ENCODE assay signal across 1 cellular context in the genomic region with DNA sequence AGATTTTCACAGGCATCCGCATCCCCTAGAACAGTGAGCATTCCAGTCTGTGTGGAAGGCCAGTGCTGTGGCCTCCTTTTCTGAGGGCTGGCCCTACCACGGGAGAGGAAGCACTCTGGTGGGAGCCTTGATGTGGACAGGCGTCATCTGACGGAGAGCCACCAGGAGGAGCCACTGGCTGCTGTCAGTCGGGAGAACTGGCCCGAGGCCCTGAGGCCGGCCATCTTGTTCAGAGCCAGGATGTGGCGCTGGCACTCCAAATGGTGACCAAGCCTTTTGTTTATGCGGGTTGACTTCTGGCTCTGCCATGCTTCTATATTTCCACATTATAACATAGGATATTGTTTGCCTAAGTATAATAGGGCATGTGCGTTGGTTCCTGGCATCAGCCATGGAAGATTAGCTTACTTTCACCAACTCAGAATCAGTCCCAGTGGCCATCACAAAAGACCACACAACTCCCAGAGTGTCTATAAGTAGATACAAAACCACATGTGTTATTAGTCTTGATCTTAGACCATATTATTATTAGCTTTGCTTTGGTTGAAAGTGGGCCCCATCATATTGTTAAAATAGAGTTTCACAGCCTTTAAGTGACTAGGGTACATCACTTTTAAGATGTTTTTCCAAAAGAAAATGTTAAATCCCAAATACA.
TF ChIP-seq lines count a peak whose summit lies in the region.

No MANE protein-coding gene starts in this region.

TF ChIP-seq in K562, 482 proteins besides CTCF, POLR2A, EP300 and RAD21 (continued from another document and continues in another):
- TF ChIP-seq, protein P1, sequence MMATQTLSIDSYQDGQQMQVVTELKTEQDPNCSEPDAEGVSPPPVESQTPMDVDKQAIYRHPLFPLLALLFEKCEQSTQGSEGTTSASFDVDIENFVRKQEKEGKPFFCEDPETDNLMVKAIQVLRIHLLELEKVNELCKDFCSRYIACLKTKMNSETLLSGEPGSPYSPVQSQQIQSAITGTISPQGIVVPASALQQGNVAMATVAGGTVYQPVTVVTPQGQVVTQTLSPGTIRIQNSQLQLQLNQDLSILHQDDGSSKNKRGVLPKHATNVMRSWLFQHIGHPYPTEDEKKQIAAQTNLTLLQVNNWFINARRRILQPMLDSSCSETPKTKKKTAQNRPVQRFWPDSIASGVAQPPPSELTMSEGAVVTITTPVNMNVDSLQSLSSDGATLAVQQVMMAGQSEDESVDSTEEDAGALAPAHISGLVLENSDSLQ (IDR thresholded peaks at IDR 0.05): peak; percentile 66
- TF ChIP-seq SRSF9 (IDR thresholded peaks at IDR 0.05; ENCODE audit: borderline replicate concordance, low read depth, low read length) (no peak), MEF2A (IDR thresholded peaks at IDR 0.05; ENCODE audit: control insufficient read depth, low read depth, low read length) (0 out of 2 replicates have a peak, but pooled peaks have one; percentile 5), SMC3 (conservative IDR thresholded peaks at IDR 0.05; ENCODE audit: insufficient read depth, low read depth, low read length) (peak; percentile 89), ZNF445 (CRISPR knock-in tag; IDR thresholded peaks at IDR 0.05; ENCODE audit: low read depth) (no peak), RB1 (IDR thresholded peaks at IDR 0.05; ENCODE audit: low read depth) (0 out of 2 replicates have a peak, but pooled peaks have one; percentile 19), SAFB (IDR thresholded peaks at IDR 0.05; ENCODE audit: borderline replicate concordance, low read depth, low read length) (no peak), SMARCA5 (IDR thresholded peaks at IDR 0.05) (no peak), ATF1 (CRISPR knock-in tag; IDR thresholded peaks at IDR 0.05) (no peak), ATF1 (tag; IDR thresholded peaks at IDR 0.05) (peak; percentile 31; the same call in 1 of the 2 replicates), TARDBP (IDR thresholded peaks at IDR 0.05) (no peak), SMARCA4 (IDR thresholded peaks at IDR 0.05) (no peak), ZKSCAN8 (CRISPR knock-in tag; IDR thresholded peaks at IDR 0.05) (0 out of 2 replicates have a peak, but pooled peaks have one; percentile 46), DMBX1 (CRISPR knock-in tag; IDR thresholded peaks at IDR 0.05; ENCODE audit: borderline replicate concordance) (peak; percentile 50; the same call in 1 of the 2 replicates), ARNT (IDR thresholded peaks at IDR 0.05) (no peak), RBM14 (IDR thresholded peaks at IDR 0.05; ENCODE audit: borderline replicate concordance, insufficient read depth, low read depth, low read length) (no peak), ETS2 (tag; IDR thresholded peaks at IDR 0.05; ENCODE audit: borderline replicate concordance, poor library complexity, severe bottlenecking) (no peak), SETDB1 (IDR thresholded peaks at IDR 0.05; ENCODE audit: low read length) (no peak), ZKSCAN3 (CRISPR knock-in tag; IDR thresholded peaks at IDR 0.05) (no peak), TSC22D4 (tag; IDR thresholded peaks at IDR 0.05) (no peak), RCOR1 (IDR thresholded peaks at IDR 0.05; ENCODE audit: borderline replicate concordance in 1 of 2, low read depth in 2 of 2, low read length in 2 of 2) (0 out of 4 replicates have a peak, but pooled peaks of 1 of the 2 experiments have one; percentile 30), ATF7 (IDR thresholded peaks at IDR 0.05) (no peak), HEY1 (CRISPR knock-in tag; IDR thresholded peaks at IDR 0.05; ENCODE audit: borderline replicate concordance) (no peak), KDM2B (CRISPR knock-in tag; IDR thresholded peaks at IDR 0.05) (no peak), ZNF212 (CRISPR knock-in tag; IDR thresholded peaks at IDR 0.05) (no peak), SREBF1 (IDR thresholded peaks at IDR 0.05; ENCODE audit: borderline replicate concordance, low read depth, low read length) (no peak), YY1 (IDR thresholded peaks at IDR 0.05; ENCODE audit: borderline replicate concordance in 1 of 3, control insufficient read depth in 1 of 3, extremely low read depth in 1 of 3, insufficient read depth in 3 of 3, insufficient read length in 1 of 3, insufficient replicate concordance in 2 of 3, low read depth in 1 of 3, low read length in 2 of 3) (peak; percentile 84 to 99 (median 94)), STAG1 (CRISPR knock-in tag; IDR thresholded peaks at IDR 0.05; ENCODE audit: borderline replicate concordance) (peak; percentile 70; the same call in 1 of the 2 replicates)
- TF ChIP-seq, protein P2, sequence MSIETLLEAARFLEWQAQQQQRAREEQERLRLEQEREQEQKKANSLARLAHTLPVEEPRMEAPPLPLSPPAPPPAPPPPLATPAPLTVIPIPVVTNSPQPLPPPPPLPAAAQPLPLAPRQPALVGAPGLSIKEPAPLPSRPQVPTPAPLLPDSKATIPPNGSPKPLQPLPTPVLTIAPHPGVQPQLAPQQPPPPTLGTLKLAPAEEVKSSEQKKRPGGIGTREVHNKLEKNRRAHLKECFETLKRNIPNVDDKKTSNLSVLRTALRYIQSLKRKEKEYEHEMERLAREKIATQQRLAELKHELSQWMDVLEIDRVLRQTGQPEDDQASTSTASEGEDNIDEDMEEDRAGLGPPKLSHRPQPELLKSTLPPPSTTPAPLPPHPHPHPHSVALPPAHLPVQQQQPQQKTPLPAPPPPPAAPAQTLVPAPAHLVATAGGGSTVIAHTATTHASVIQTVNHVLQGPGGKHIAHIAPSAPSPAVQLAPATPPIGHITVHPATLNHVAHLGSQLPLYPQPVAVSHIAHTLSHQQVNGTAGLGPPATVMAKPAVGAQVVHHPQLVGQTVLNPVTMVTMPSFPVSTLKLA (conservative IDR thresholded peaks at IDR 0.05): no peak
- TF ChIP-seq, protein P3, sequence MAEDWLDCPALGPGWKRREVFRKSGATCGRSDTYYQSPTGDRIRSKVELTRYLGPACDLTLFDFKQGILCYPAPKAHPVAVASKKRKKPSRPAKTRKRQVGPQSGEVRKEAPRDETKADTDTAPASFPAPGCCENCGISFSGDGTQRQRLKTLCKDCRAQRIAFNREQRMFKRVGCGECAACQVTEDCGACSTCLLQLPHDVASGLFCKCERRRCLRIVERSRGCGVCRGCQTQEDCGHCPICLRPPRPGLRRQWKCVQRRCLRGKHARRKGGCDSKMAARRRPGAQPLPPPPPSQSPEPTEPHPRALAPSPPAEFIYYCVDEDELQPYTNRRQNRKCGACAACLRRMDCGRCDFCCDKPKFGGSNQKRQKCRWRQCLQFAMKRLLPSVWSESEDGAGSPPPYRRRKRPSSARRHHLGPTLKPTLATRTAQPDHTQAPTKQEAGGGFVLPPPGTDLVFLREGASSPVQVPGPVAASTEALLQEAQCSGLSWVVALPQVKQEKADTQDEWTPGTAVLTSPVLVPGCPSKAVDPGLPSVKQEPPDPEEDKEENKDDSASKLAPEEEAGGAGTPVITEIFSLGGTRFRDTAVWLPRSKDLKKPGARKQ (CRISPR knock-in tag; IDR thresholded peaks at IDR 0.05): no peak
- TF ChIP-seq, protein P4, sequence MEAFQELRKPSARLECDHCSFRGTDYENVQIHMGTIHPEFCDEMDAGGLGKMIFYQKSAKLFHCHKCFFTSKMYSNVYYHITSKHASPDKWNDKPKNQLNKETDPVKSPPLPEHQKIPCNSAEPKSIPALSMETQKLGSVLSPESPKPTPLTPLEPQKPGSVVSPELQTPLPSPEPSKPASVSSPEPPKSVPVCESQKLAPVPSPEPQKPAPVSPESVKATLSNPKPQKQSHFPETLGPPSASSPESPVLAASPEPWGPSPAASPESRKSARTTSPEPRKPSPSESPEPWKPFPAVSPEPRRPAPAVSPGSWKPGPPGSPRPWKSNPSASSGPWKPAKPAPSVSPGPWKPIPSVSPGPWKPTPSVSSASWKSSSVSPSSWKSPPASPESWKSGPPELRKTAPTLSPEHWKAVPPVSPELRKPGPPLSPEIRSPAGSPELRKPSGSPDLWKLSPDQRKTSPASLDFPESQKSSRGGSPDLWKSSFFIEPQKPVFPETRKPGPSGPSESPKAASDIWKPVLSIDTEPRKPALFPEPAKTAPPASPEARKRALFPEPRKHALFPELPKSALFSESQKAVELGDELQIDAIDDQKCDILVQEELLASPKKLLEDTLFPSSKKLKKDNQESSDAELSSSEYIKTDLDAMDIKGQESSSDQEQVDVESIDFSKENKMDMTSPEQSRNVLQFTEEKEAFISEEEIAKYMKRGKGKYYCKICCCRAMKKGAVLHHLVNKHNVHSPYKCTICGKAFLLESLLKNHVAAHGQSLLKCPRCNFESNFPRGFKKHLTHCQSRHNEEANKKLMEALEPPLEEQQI (IDR thresholded peaks at IDR 0.05): no peak
- TF ChIP-seq, protein P5, sequence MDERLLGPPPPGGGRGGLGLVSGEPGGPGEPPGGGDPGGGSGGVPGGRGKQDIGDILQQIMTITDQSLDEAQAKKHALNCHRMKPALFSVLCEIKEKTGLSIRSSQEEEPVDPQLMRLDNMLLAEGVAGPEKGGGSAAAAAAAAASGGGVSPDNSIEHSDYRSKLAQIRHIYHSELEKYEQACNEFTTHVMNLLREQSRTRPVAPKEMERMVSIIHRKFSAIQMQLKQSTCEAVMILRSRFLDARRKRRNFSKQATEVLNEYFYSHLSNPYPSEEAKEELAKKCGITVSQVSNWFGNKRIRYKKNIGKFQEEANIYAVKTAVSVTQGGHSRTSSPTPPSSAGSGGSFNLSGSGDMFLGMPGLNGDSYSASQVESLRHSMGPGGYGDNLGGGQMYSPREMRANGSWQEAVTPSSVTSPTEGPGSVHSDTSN (CRISPR knock-in tag; IDR thresholded peaks at IDR 0.05; ENCODE audit: low read depth): no peak
- TF ChIP-seq, protein P5 (tag; conservative IDR thresholded peaks at IDR 0.05; ENCODE audit: low read depth): peak; percentile 31; the same call in 1 of the 2 replicates
- TF ChIP-seq, protein P6, sequence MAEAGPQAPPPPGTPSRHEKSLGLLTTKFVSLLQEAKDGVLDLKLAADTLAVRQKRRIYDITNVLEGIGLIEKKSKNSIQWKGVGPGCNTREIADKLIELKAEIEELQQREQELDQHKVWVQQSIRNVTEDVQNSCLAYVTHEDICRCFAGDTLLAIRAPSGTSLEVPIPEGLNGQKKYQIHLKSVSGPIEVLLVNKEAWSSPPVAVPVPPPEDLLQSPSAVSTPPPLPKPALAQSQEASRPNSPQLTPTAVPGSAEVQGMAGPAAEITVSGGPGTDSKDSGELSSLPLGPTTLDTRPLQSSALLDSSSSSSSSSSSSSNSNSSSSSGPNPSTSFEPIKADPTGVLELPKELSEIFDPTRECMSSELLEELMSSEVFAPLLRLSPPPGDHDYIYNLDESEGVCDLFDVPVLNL (CRISPR knock-in tag; IDR thresholded peaks at IDR 0.05; ENCODE audit: low read depth): no peak
- TF ChIP-seq, protein P7, sequence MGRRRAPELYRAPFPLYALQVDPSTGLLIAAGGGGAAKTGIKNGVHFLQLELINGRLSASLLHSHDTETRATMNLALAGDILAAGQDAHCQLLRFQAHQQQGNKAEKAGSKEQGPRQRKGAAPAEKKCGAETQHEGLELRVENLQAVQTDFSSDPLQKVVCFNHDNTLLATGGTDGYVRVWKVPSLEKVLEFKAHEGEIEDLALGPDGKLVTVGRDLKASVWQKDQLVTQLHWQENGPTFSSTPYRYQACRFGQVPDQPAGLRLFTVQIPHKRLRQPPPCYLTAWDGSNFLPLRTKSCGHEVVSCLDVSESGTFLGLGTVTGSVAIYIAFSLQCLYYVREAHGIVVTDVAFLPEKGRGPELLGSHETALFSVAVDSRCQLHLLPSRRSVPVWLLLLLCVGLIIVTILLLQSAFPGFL (CRISPR knock-in tag; IDR thresholded peaks at IDR 0.05): no peak
- TF ChIP-seq, protein P8, sequence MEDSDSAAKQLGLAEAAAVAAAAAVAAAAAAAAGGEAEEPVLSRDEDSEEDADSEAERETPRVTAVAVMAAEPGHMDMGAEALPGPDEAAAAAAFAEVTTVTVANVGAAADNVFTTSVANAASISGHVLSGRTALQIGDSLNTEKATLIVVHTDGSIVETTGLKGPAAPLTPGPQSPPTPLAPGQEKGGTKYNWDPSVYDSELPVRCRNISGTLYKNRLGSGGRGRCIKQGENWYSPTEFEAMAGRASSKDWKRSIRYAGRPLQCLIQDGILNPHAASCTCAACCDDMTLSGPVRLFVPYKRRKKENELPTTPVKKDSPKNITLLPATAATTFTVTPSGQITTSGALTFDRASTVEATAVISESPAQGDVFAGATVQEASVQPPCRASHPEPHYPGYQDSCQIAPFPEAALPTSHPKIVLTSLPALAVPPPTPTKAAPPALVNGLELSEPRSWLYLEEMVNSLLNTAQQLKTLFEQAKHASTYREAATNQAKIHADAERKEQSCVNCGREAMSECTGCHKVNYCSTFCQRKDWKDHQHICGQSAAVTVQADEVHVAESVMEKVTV (CRISPR knock-in tag; IDR thresholded peaks at IDR 0.05): peak; percentile 65
- TF ChIP-seq, protein P9, sequence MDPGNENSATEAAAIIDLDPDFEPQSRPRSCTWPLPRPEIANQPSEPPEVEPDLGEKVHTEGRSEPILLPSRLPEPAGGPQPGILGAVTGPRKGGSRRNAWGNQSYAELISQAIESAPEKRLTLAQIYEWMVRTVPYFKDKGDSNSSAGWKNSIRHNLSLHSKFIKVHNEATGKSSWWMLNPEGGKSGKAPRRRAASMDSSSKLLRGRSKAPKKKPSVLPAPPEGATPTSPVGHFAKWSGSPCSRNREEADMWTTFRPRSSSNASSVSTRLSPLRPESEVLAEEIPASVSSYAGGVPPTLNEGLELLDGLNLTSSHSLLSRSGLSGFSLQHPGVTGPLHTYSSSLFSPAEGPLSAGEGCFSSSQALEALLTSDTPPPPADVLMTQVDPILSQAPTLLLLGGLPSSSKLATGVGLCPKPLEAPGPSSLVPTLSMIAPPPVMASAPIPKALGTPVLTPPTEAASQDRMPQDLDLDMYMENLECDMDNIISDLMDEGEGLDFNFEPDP (CRISPR knock-in tag; IDR thresholded peaks at IDR 0.05): no peak
